22 cellular contexts compared by ENCODE assay signal in genomic region chr11:86443415-86443814, GRCh38.
DNase-seq lines count a peak whose midpoint lies in the region; ATAC-seq lines count a peak whose summit lies in the region.
"Had no signal": no experiment of that assay in that cellular context is flagged by ENCODE, and none has a peak within 500 bp of the region (broad histone marks: within the 10 kb centered on the region; RNA-seq: fewer than 3 reads in every experiment).

No MANE protein-coding gene starts in this region.

- ATAC-seq in GM21717 (IDR thresholded peaks at IDR 0.05; ENCODE audit: unreplicated experiment) = peak; percentile 57
- ATAC-seq in stimulated activated effector memory CD8-positive, alpha-beta T cell treated with anti-CD3 and anti-CD28 coated beads, Interleukin-12 subunit alpha, Interleukin-12 subunit beta, amount 100 ng/mL, for 72 hours = no peak
- ATAC-seq: activated CD4-positive, CD25-positive, alpha-beta regulatory T cell treated with anti-CD3 and anti-CD28 coated beads, Interleukin-2, amount 50 U/mL, for 24 hours; effector memory CD8-positive, alpha-beta T cell; HepG2 had no signal

- no peak for DNase-seq in activated CD4-positive, alpha-beta memory T cell treated with anti-CD3 and anti-CD28 coated beads for 36 hours
- DNase-seq in activated CD4-positive, alpha-beta memory T cell treated with anti-CD3 and anti-CD28 coated beads, Interleukin-2, amount 10 ng/mL, durations not matched to agents 7 days and 5 days = no peak
- peak; percentile 36 for DNase-seq in Jurkat, Clone E6-1 (ENCODE audit: low read depth, low spot score)
- no peak for DNase-seq in stimulated activated effector memory CD8-positive, alpha-beta T cell treated with anti-CD3 and anti-CD28 coated beads, Interleukin-12 subunit alpha, Interleukin-12 subunit beta, amount 100 ng/mL, for 72 hours (ENCODE audit: low spot score in 2 of 2)
- no peak for DNase-seq in foreskin melanocyte
- DNase-seq in SIG-M5 (lab: John Stamatoyannopoulos, UW) = no peak
- no peak for DNase-seq in stimulated activated CD4-positive, alpha-beta T cell treated with anti-CD3 and anti-CD28 coated beads, Interleukin-4, amount 100 ng/mL, for 24 hours
- DNase-seq: activated CD8-positive, alpha-beta memory T cell treated with anti-CD3 and anti-CD28 coated beads, Interleukin-2, amount 50 U/mL, for 48 hours; effector memory CD8-positive, alpha-beta T cell; kidney; NCI-H1417 treated with DMSO at 0.1 percent for 48 hours; NCI-H510A treated with DMSO at 0.1 percent for 48 hours; nucleus accumbens; SK-N-SH; T1000 had no signal

- no peak overlapping the region for H3K4me3 Mint-ChIP-seq in activated CD4-positive, alpha-beta memory T cell treated with anti-CD3 and anti-CD28 coated beads for 36 hours
- no peak overlapping the region for H3K4me3 Mint-ChIP-seq in activated CD4-positive, alpha-beta memory T cell treated with anti-CD3 and anti-CD28 coated beads, Interleukin-2, amount 10 ng/mL, durations not matched to agents 7 days and 5 days
- H3K4me3 Mint-ChIP-seq in stimulated activated effector memory CD8-positive, alpha-beta T cell treated with anti-CD3 and anti-CD28 coated beads, Interleukin-12 subunit alpha, Interleukin-12 subunit beta, amount 100 ng/mL, for 72 hours = no peak overlapping the region
- H3K4me3 Mint-ChIP-seq: brain; CD14-positive monocyte; effector memory CD8-positive, alpha-beta T cell had no signal

- CTCF ChIA-PET in activated CD4-positive, alpha-beta memory T cell treated with anti-CD3 and anti-CD28 coated beads for 36 hours (lab: Charles Lee) = no interaction called here
- CTCF ChIA-PET in activated CD4-positive, alpha-beta memory T cell treated with anti-CD3 and anti-CD28 coated beads, Interleukin-2, amount 10 ng/mL, durations not matched to agents 7 days and 5 days (lab: Charles Lee) = no interaction called here

- no peaks in the 10 kb centered on the region for H3K27me3 Mint-ChIP-seq in activated CD4-positive, alpha-beta memory T cell treated with anti-CD3 and anti-CD28 coated beads for 36 hours
- H3K27me3 Mint-ChIP-seq in activated CD4-positive, alpha-beta memory T cell treated with anti-CD3 and anti-CD28 coated beads, Interleukin-2, amount 10 ng/mL, durations not matched to agents 7 days and 5 days = no peaks in the 10 kb centered on the region
- H3K27me3 Mint-ChIP-seq: brain; effector memory CD8-positive, alpha-beta T cell had no signal

- H3K4me1 Mint-ChIP-seq in activated CD4-positive, alpha-beta memory T cell treated with anti-CD3 and anti-CD28 coated beads for 36 hours (ENCODE audit: low read depth) = peaks cover 22% of the 10 kb centered on the region
- H3K4me1 Mint-ChIP-seq in activated CD4-positive, alpha-beta memory T cell treated with anti-CD3 and anti-CD28 coated beads, Interleukin-2, amount 10 ng/mL, durations not matched to agents 7 days and 5 days = peaks cover 11% of the 10 kb centered on the region
- peaks cover 22% of the 10 kb centered on the region for H3K4me1 Mint-ChIP-seq in stimulated activated effector memory CD8-positive, alpha-beta T cell treated with anti-CD3 and anti-CD28 coated beads, Interleukin-12 subunit alpha, Interleukin-12 subunit beta, amount 100 ng/mL, for 72 hours
- H3K4me1 Mint-ChIP-seq: CD14-positive monocyte had no signal

- H3K4me3 ChIP-seq in Jurkat, Clone E6-1 (ENCODE audit: low read length) = no peak overlapping the region
- H3K4me3 ChIP-seq: A549, esophagus muscularis mucosa had no signal

- intact Hi-C loops in activated CD4-positive, alpha-beta memory T cell treated with anti-CD3 and anti-CD28 coated beads for 36 hours (cut with micrococcal nuclease) = no loop called here

- POLR2A ChIA-PET in activated CD4-positive, alpha-beta memory T cell treated with anti-CD3 and anti-CD28 coated beads for 36 hours (lab: Charles Lee) = no interaction called here
- POLR2A ChIA-PET in activated CD4-positive, alpha-beta memory T cell treated with anti-CD3 and anti-CD28 coated beads, Interleukin-2, amount 10 ng/mL, durations not matched to agents 7 days and 5 days (lab: Charles Lee) = no interaction called here

- H3K27ac Mint-ChIP-seq in activated CD4-positive, alpha-beta memory T cell treated with anti-CD3 and anti-CD28 coated beads for 36 hours = peak overlapping the region; percentile 6
- no peak overlapping the region for H3K27ac Mint-ChIP-seq in activated CD4-positive, alpha-beta memory T cell treated with anti-CD3 and anti-CD28 coated beads, Interleukin-2, amount 10 ng/mL, durations not matched to agents 7 days and 5 days
- peak overlapping the region; percentile 11 for H3K27ac Mint-ChIP-seq in stimulated activated effector memory CD8-positive, alpha-beta T cell treated with anti-CD3 and anti-CD28 coated beads, Interleukin-12 subunit alpha, Interleukin-12 subunit beta, amount 100 ng/mL, for 72 hours
- H3K27ac Mint-ChIP-seq: brain; CD14-positive monocyte; effector memory CD8-positive, alpha-beta T cell had no signal

- H3K36me3 Mint-ChIP-seq in activated CD4-positive, alpha-beta memory T cell treated with anti-CD3 and anti-CD28 coated beads for 36 hours = no peaks in the 10 kb centered on the region
- no peaks in the 10 kb centered on the region for H3K36me3 Mint-ChIP-seq in activated CD4-positive, alpha-beta memory T cell treated with anti-CD3 and anti-CD28 coated beads, Interleukin-2, amount 10 ng/mL, durations not matched to agents 7 days and 5 days (ENCODE audit: low read depth)
- no peaks in the 10 kb centered on the region for H3K36me3 Mint-ChIP-seq in stimulated activated effector memory CD8-positive, alpha-beta T cell treated with anti-CD3 and anti-CD28 coated beads, Interleukin-12 subunit alpha, Interleukin-12 subunit beta, amount 100 ng/mL, for 72 hours
- H3K36me3 Mint-ChIP-seq: CD14-positive monocyte had no signal

- no peaks in the 10 kb centered on the region for H3K9me3 Mint-ChIP-seq in activated CD4-positive, alpha-beta memory T cell treated with anti-CD3 and anti-CD28 coated beads for 36 hours
- H3K9me3 Mint-ChIP-seq in activated CD4-positive, alpha-beta memory T cell treated with anti-CD3 and anti-CD28 coated beads, Interleukin-2, amount 10 ng/mL, durations not matched to agents 7 days and 5 days = no peaks in the 10 kb centered on the region
- no peaks in the 10 kb centered on the region for H3K9me3 Mint-ChIP-seq in stimulated activated effector memory CD8-positive, alpha-beta T cell treated with anti-CD3 and anti-CD28 coated beads, Interleukin-12 subunit alpha, Interleukin-12 subunit beta, amount 100 ng/mL, for 72 hours
- H3K9me3 Mint-ChIP-seq: brain; CD14-positive monocyte; effector memory CD8-positive, alpha-beta T cell had no signal
